Comparison of ENCODE assay signal across 25 cellular contexts in genomic region chr2:182982934-182983333, GRCh38. TPM values are rescaled to one million over a fixed set of nuclear protein-coding genes. Genes with fewer than 3 reads are reported as not detected.
DNase-seq lines count a peak whose midpoint lies in the region; ATAC-seq, FAIRE-seq and TF ChIP-seq lines count a peak whose summit lies in the region.
"Had no signal": no experiment of that assay in that cellular context is flagged by ENCODE, and none has a peak within 500 bp of the region (broad histone marks: within the 10 kb centered on the region; RNA-seq: fewer than 3 reads in every experiment).

No MANE protein-coding gene starts in this region.

- TF ChIP-seq EP300 in K562 (IDR thresholded peaks at IDR 0.05; ENCODE audit: low read length): no peak

- H3K9me1 ChIP-seq in IMR-90 (ENCODE audit: insufficient read depth, low read length) (no peaks in the 10 kb centered on the region), K562 (ENCODE audit: control insufficient read depth, insufficient read depth, low read length) (no peaks in the 10 kb centered on the region)

- no peak overlapping the region for H3K27ac Mint-ChIP-seq in neural progenitor cell
- H3K27ac Mint-ChIP-seq: CD14-positive monocyte; CD4-positive, alpha-beta T cell had no signal

- dilution Hi-C loops in IMR-90 (cut with HindIII; ENCODE audit: low sequenced_read_pairs, unreplicated experiment): no loop called here

- no CpG with 5 or more reads among the region's 2 CpGs for WGBS in IMR-90 (ENCODE audit: extremely low coverage in 2 of 2, insufficient read length in 1 of 2), 2 experiments
- 43% methylated on average over 2 of the region's 2 CpGs for WGBS in K562 (ENCODE audit: insufficient coverage, low coverage, missing lambda C conversion rate)
- 56 to 71% (median 63%) methylated on average over 2 of the region's 2 CpGs for WGBS in spleen, 5 donors

- no peak overlapping the region for H4K8ac ChIP-seq in IMR-90 (ENCODE audit: low read depth in 2 of 2, low read length in 2 of 2)

- TF ChIP-seq RAD21 in IMR-90 (IDR thresholded peaks at IDR 0.05; ENCODE audit: low read length) (no peak), K562 (CRISPR knock-in tag; conservative IDR thresholded peaks at IDR 0.05 in 1 of 2, IDR thresholded peaks at IDR 0.05 in 1 of 2) (no peak)

- in situ Hi-C loops in IMR-90 (cut with MboI; ENCODE audit: low sequenced_read_pairs): loop anchor here (10.0 kb wide), 1 partner anchor 218 kb away; no protein-coding TSS in a partner anchor
- in situ Hi-C loops in K562 (cut with MboI): loop anchor here (10.0 kb wide), 1 partner anchor 218 kb away; no protein-coding TSS in a partner anchor

- no peak overlapping the region for H4K91ac ChIP-seq in IMR-90 (ENCODE audit: insufficient read depth, low read depth, low read length)

- no peak overlapping the region for H3K18ac ChIP-seq in IMR-90 (ENCODE audit: low read depth, low read length)

- H3K4me3 ChIP-seq in cardiac muscle cell (no peak overlapping the region), right atrium auricular region (no peak overlapping the region), IMR-90 (ENCODE audit: insufficient read depth, low read depth, low read length) (no peak overlapping the region), K562 (no peak overlapping the region), thoracic aorta (no peak overlapping the region), neural progenitor cell (no peak overlapping the region), spleen (no peak overlapping the region)
- H3K4me3 ChIP-seq: BLaER1 treated with 17β-estradiol and CSF1 and Interleukin-3, amounts not matched to agents 10 nM and 100 nM had no signal

- H3K14ac ChIP-seq in IMR-90 (replicated peaks; ENCODE audit: low read depth, low read length): no peak overlapping the region

- H3K36me3 ChIP-seq in cardiac muscle cell (peaks cover 60% of the 10 kb centered on the region), right atrium auricular region (peaks cover 29% of the 10 kb centered on the region), IMR-90 (ENCODE audit: control insufficient read depth, insufficient read depth, low read length) (peaks cover 26% of the 10 kb centered on the region), K562 (ENCODE audit: control insufficient read depth, insufficient read depth, low read length) (peaks cover 74% of the 10 kb centered on the region), thoracic aorta (peaks cover 10% of the 10 kb centered on the region), neural progenitor cell (peaks cover 21% of the 10 kb centered on the region), spleen (peaks cover 0 to 32% (median 2%) of the 10 kb centered on the region in 6 donors)
- H3K36me3 ChIP-seq: BLaER1 treated with 17β-estradiol and CSF1 and Interleukin-3, amounts not matched to agents 10 nM and 100 nM had no signal

- H4K20me1 ChIP-seq in IMR-90 (ENCODE audit: insufficient read depth, low read length): no peaks in the 10 kb centered on the region
- H4K20me1 ChIP-seq in K562 (replicated peaks; ENCODE audit: control insufficient read depth, insufficient read depth, low read length): no peaks in the 10 kb centered on the region
- no peaks in the 10 kb centered on the region for H4K20me1 ChIP-seq in neural progenitor cell (ENCODE audit: low read depth)
- H4K20me1 ChIP-seq: BLaER1 treated with 17β-estradiol and CSF1 and Interleukin-3, amounts not matched to agents 10 nM and 100 nM had no signal

- H3K36me3 Mint-ChIP-seq in neural progenitor cell: peaks cover 18% of the 10 kb centered on the region
- H3K36me3 Mint-ChIP-seq: CD14-positive monocyte had no signal

- H3K4me1 ChIP-seq in cardiac muscle cell (ENCODE audit: low read depth) (no peaks in the 10 kb centered on the region), right atrium auricular region (no peaks in the 10 kb centered on the region), IMR-90 (ENCODE audit: control insufficient read depth, insufficient read depth, low read length) (no peaks in the 10 kb centered on the region), K562 (replicated peaks in 1 of 2; ENCODE audit: control insufficient read depth in 2 of 2, insufficient read depth in 2 of 2, low read length in 2 of 2) (no peaks in the 10 kb centered on the region), thoracic aorta (ENCODE audit: control insufficient read depth in 1 of 2, low read depth in 2 of 2) (no peaks in the 10 kb centered on the region), neural progenitor cell (no peaks in the 10 kb centered on the region), spleen (no peaks in the 10 kb centered on the region)
- H3K4me1 ChIP-seq: BE2C; BLaER1 treated with 17β-estradiol and CSF1 and Interleukin-3, amounts not matched to agents 10 nM and 100 nM had no signal

- H3K79me2 ChIP-seq in K562 (ENCODE audit: control insufficient read depth, insufficient read depth, low read length) (no peaks in the 10 kb centered on the region), neural progenitor cell (ENCODE audit: low read depth) (no peaks in the 10 kb centered on the region)

- no peak overlapping the region for H2BK20ac ChIP-seq in IMR-90 (ENCODE audit: low read depth, low read length)

- H3K4ac ChIP-seq in IMR-90 (ENCODE audit: low read depth, low read length): no peak overlapping the region

- H3K4me2 ChIP-seq in IMR-90 (ENCODE audit: low read depth, low read length) (no peak overlapping the region), K562 (ENCODE audit: insufficient read depth, low read length) (no peak overlapping the region), neural progenitor cell (no peak overlapping the region)
- H3K4me2 ChIP-seq: BLaER1 treated with 17β-estradiol and CSF1 and Interleukin-3, amounts not matched to agents 10 nM and 100 nM had no signal

- no peak for TF ChIP-seq CTCF in cardiac muscle cell (IDR thresholded peaks at IDR 0.05; ENCODE audit: low read depth, low read length)
- TF ChIP-seq CTCF in right atrium auricular region (IDR thresholded peaks at IDR 0.05): no peak
- TF ChIP-seq CTCF in IMR-90 (conservative IDR thresholded peaks at IDR 0.05; ENCODE audit: low read depth, low read length): no peak
- no peak for TF ChIP-seq CTCF in K562 (IDR thresholded peaks at IDR 0.05 in 2 of 3, conservative IDR thresholded peaks at IDR 0.05 in 1 of 3; ENCODE audit: insufficient read depth in 2 of 3, low read depth in 1 of 3, low read length in 3 of 3)
- no peak for TF ChIP-seq CTCF in thoracic aorta (IDR thresholded peaks at IDR 0.05)
- TF ChIP-seq CTCF in neural progenitor cell (IDR thresholded peaks at IDR 0.05): no peak
- no peak for TF ChIP-seq CTCF in spleen (IDR thresholded peaks at IDR 0.05 in 8 of 11, conservative IDR thresholded peaks at IDR 0.05 in 3 of 11)

- DNase-seq in cardiac muscle cell (ENCODE audit: low read depth in 1 of 2, low spot score in 1 of 2) (no peak), right atrium auricular region (ENCODE audit: low spot score) (no peak), IMR-90 (no peak), K562 (ENCODE audit: extremely low read depth in 1 of 4, low spot score in 3 of 4) (no peak), thoracic aorta (ENCODE audit: low spot score) (no peak), neural progenitor cell (ENCODE audit: low spot score) (no peak), frontal cortex (ENCODE audit: low spot score in 2 of 2) (no peak), spleen (no peak)
- DNase-seq: ACHN; AML-193; BE2C; CD4-positive, alpha-beta T cell; CD8-positive, alpha-beta memory T cell; DMS 273 treated with DMSO at 0.1 percent for 48 hours; DMS79; EL; GOT3; H9 had no signal

- TF ChIP-seq POLR2A in IMR-90 (IDR thresholded peaks at IDR 0.05; ENCODE audit: low read depth, low read length) (no peak), K562 (conservative IDR thresholded peaks at IDR 0.05) (no peak), spleen (IDR thresholded peaks at IDR 0.05) (no peak)

- H2AK5ac ChIP-seq in IMR-90 (ENCODE audit: low read depth, low read length): no peak overlapping the region

- no peak overlapping the region for H2BK5ac ChIP-seq in IMR-90 (ENCODE audit: low read depth, low read length, poor library complexity, severe bottlenecking)

- peaks cover 46% of the 10 kb centered on the region for H3F3A ChIP-seq in neural progenitor cell (ENCODE audit: low read depth)

- H2AFZ ChIP-seq in IMR-90 (replicated peaks; ENCODE audit: low read length, poor library complexity): no peak overlapping the region
- H2AFZ ChIP-seq in K562 (ENCODE audit: low read depth, low read length): no peak overlapping the region
- H2AFZ ChIP-seq in neural progenitor cell (replicated peaks): no peak overlapping the region

- CTCF ChIA-PET in IMR-90 (lab: Yijun Ruan, JAX): no interaction called here
- CTCF ChIA-PET in K562 (lab: Yijun Ruan, JAX; ENCODE audit: low intra/inter-chr PET ratio): no interaction called here

- H2BK15ac ChIP-seq in IMR-90 (ENCODE audit: low read depth, low read length): no peak overlapping the region

- H3K27me3 ChIP-seq in cardiac muscle cell (no peaks in the 10 kb centered on the region), right atrium auricular region (no peaks in the 10 kb centered on the region), IMR-90 (ENCODE audit: control insufficient read depth, insufficient read depth, low read length) (no peaks in the 10 kb centered on the region), K562 (ENCODE audit: control insufficient read depth in 2 of 2, insufficient read depth in 2 of 2, low read length in 2 of 2) (no peaks in the 10 kb centered on the region), thoracic aorta (replicated peaks; ENCODE audit: insufficient read depth) (no peaks in the 10 kb centered on the region), neural progenitor cell (no peaks in the 10 kb centered on the region), spleen (replicated peaks in 1 of 7) (no peaks in the 10 kb centered on the region)
- H3K27me3 ChIP-seq: BE2C; BLaER1 treated with 17β-estradiol and CSF1 and Interleukin-3, amounts not matched to agents 10 nM and 100 nM had no signal

- no peak overlapping the region for H3K23ac ChIP-seq in IMR-90 (ENCODE audit: low read depth, low read length)

- no peaks in the 10 kb centered on the region for H3K27me3 Mint-ChIP-seq in neural progenitor cell (ENCODE audit: insufficient read depth, low read depth)
- H3K27me3 Mint-ChIP-seq: CD4-positive, alpha-beta T cell; CD8-positive, alpha-beta memory T cell had no signal

- POLR2A ChIA-PET in IMR-90 (lab: Charles Lee; ENCODE audit: unreplicated experiment): no interaction called here
- POLR2A ChIA-PET in K562 (lab: Yijun Ruan, JAX): no interaction called here

- H4K5ac ChIP-seq in IMR-90 (ENCODE audit: low read depth, low read length): no peak overlapping the region

- FAIRE-seq in K562 (lab: Jason Lieb, UNC): no peak
- FAIRE-seq in frontal cortex (lab: Jason Lieb, UNC): no peak
- FAIRE-seq: A204.1, D721Med, GM12892 had no signal

- H3K4me3 Mint-ChIP-seq in neural progenitor cell: no peak overlapping the region
- H3K4me3 Mint-ChIP-seq: CD14-positive monocyte; CD4-positive, alpha-beta T cell; CD8-positive, alpha-beta memory T cell; H9 had no signal

- no peak overlapping the region for H2BK120ac ChIP-seq in IMR-90 (ENCODE audit: low read depth, low read length)

- H3K4me1 Mint-ChIP-seq in neural progenitor cell: no peaks in the 10 kb centered on the region
- H3K4me1 Mint-ChIP-seq: CD14-positive monocyte; CD8-positive, alpha-beta memory T cell; H9 had no signal

- H3K27ac ChIP-seq in cardiac muscle cell (peak overlapping the region; percentile 71), right atrium auricular region (peak overlapping the region in 1 of 2 donors; percentile 20), IMR-90 (ENCODE audit: insufficient read depth, low read length) (no peak overlapping the region), K562 (ENCODE audit: extremely low read depth, low read depth, low read length) (no peak overlapping the region), thoracic aorta (peak overlapping the region; percentile 4 to 44), neural progenitor cell (no peak overlapping the region), spleen (no peak overlapping the region)
- H3K27ac ChIP-seq: 22Rv1; BLaER1 treated with 17β-estradiol and CSF1 and Interleukin-3, amounts not matched to agents 10 nM and 100 nM had no signal

- H3K9me3 ChIP-seq in cardiac muscle cell (ENCODE audit: low read depth): no peaks in the 10 kb centered on the region
- no peaks in the 10 kb centered on the region for H3K9me3 ChIP-seq in right atrium auricular region
- H3K9me3 ChIP-seq in IMR-90 (ENCODE audit: control insufficient read depth, insufficient read depth, low read length): no peaks in the 10 kb centered on the region
- no peaks in the 10 kb centered on the region for H3K9me3 ChIP-seq in K562 (replicated peaks; ENCODE audit: control insufficient read depth, insufficient read depth, low read depth, low read length)
- no peaks in the 10 kb centered on the region for H3K9me3 ChIP-seq in thoracic aorta
- H3K9me3 ChIP-seq in neural progenitor cell (ENCODE audit: low read depth): no peaks in the 10 kb centered on the region
- H3K9me3 ChIP-seq in spleen: no peaks in the 10 kb centered on the region
- H3K9me3 ChIP-seq: BE2C; BLaER1 treated with 17β-estradiol and CSF1 and Interleukin-3, amounts not matched to agents 10 nM and 100 nM had no signal

- H3K9ac ChIP-seq in IMR-90 (ENCODE audit: low read depth, low read length) (no peak overlapping the region), K562 (ENCODE audit: insufficient read depth in 1 of 2, low read depth in 2 of 2, low read length in 2 of 2) (no peak overlapping the region), neural progenitor cell (no peak overlapping the region)
- H3K9ac ChIP-seq: BLaER1 treated with 17β-estradiol and CSF1 and Interleukin-3, amounts not matched to agents 10 nM and 100 nM had no signal

- H3K79me1 ChIP-seq in IMR-90 (ENCODE audit: low read depth in 1 of 2, low read length in 2 of 2): peaks cover 0 to 4% of the 10 kb centered on the region in 2 experiments; a peak in 1 of 4 replicates

- intact Hi-C loops in IMR-90 (cut with micrococcal nuclease) (no loop called here), K562 (cut with micrococcal nuclease) (loop anchor here (5.0 kb wide), 2 partner anchors 116 to 221 kb away; partner anchors contain the start of gene FRZB), spleen (cut with DNase I; ENCODE audit: low total_unique reads) (loop anchor here (10.0 kb wide), 1 partner anchor 218 kb away; no protein-coding TSS in a partner anchor)

- no peak for ATAC-seq in IMR-90 (ENCODE audit: low read depth)
- 0 out of 3 replicates have a peak, but pooled peaks have one; percentile 19 for ATAC-seq in K562
- ATAC-seq in thoracic aorta (ENCODE audit: insufficient number of reproducible peaks, low FRiP score, low read depth): no peak
- ATAC-seq: HCT116 had no signal

- BruUV-seq in IMR-90 (replicated peaks; lab: Mats Ljungman, UMichigan): no TSS peak
- BruUV-seq in K562 (replicated peaks; lab: Mats Ljungman, UMichigan): no TSS peak

- no peak overlapping the region for H3K56ac ChIP-seq in IMR-90 (ENCODE audit: extremely low read depth, insufficient read depth, low read length)

- H3K9me3 Mint-ChIP-seq in neural progenitor cell: no peaks in the 10 kb centered on the region
- H3K9me3 Mint-ChIP-seq: CD14-positive monocyte; CD4-positive, alpha-beta T cell; CD8-positive, alpha-beta memory T cell; H9 had no signal

- no peak overlapping the region for H2AK9ac ChIP-seq in IMR-90 (replicated peaks; ENCODE audit: low read depth, low read length, poor library complexity)

RNA-seq across cellular contexts. Expression of gene NCKAP1, which starts 55.3 kb away (rescaled TPM):
- 90.4 and 91.4 TPM in 2 replicates for total RNA-seq in cardiac muscle cell
- 81.7 and 102 TPM in 2 replicates for polyA plus RNA-seq in cardiac muscle cell
- 100 to 1,000 TPM; 107 to 113 TPM for total RNA-seq in right atrium auricular region
- total RNA-seq in IMR-90 (2012; rRNA removed): 160 and 188 TPM in 2 replicates
- 63.5 and 91.1 TPM in 2 replicates for polyA plus RNA-seq in IMR-90 (2012; rRNA removed)
- 14.3 and 16.6 TPM in 2 replicates for polyA plus RNA-seq in IMR-90 (2012; cell fraction: cytosol; rRNA removed)
- 5.6 and 63.7 TPM in 2 replicates for polyA plus RNA-seq in IMR-90 (2012; cell fraction: nucleus; rRNA removed; ENCODE audit: low replicate concordance)
- 95.8 and 462 TPM in 2 replicates for total RNA-seq in K562 (2011; cell fraction: chromatin; rRNA removed; ENCODE audit: low replicate concordance)
- 43.0 and 60.9 TPM in 2 replicates for total RNA-seq in K562 (2011; cell fraction: nucleolus; rRNA removed)
- 111 and 144 TPM in 2 replicates for total RNA-seq in K562 (2011; cell fraction: nucleoplasm; rRNA removed)
- 39.7 and 43.9 TPM in 2 replicates for total RNA-seq in K562 (2014; rRNA removed)
- 120 and 136 TPM in 2 replicates for total RNA-seq in K562 (2014; rRNA removed; fragmentation: Illumina TruSeq; extraction: Trizol)
- total RNA-seq in K562 (2015; rRNA removed; fragmentation: Illumina TruSeq; extraction: Trizol): 91.0 and 99.2 TPM in 2 replicates
- 86.6 and 88.7 TPM in 2 replicates for total RNA-seq in K562 (2021)
- polyA plus RNA-seq in K562 (2011; rRNA removed): 120 and 153 TPM in 2 replicates
- polyA plus RNA-seq in K562 (2011; cell fraction: cytosol; rRNA removed): 39.5 and 56.7 TPM in 2 replicates
- polyA plus RNA-seq in K562 (2011; cell fraction: nucleus; rRNA removed): 70.5 and 141 TPM in 2 replicates
- polyA plus RNA-seq in K562 (2012): 60.8 and 92.5 TPM in 2 replicates
- polyA plus RNA-seq in K562 (2014; fragmentation: Illumina TruSeq; extraction: Trizol): 78.2 and 89.6 TPM in 2 replicates
- polyA plus RNA-seq in K562 (2014; fragmentation: Nextera tagmentation; extraction: Ambion mirVana): 10 to 100 TPM; 34.0 to 35.1 TPM
- polyA plus RNA-seq in K562 (2014; rRNA removed): 56.7 and 60.5 TPM in 2 replicates
- 194 and 201 TPM in 2 replicates for polyA minus RNA-seq in K562 (2011; rRNA and poly(A)+ RNA removed)
- 31.1 and 55.4 TPM in 2 replicates for polyA minus RNA-seq in K562 (2011; cell fraction: cytosol; rRNA and poly(A)+ RNA removed)
- 74.7 and 132 TPM in 2 replicates for polyA minus RNA-seq in K562 (2011; cell fraction: nucleus; rRNA and poly(A)+ RNA removed)
- total RNA-seq in thoracic aorta: 100 to 1,000 TPM; 116 to 159 TPM
- 119 and 164 TPM in 2 replicates for total RNA-seq in neural progenitor cell (ENCODE audit: low replicate concordance)
- total RNA-seq in frontal cortex: 143 TPM
- 10 to 100 TPM; 40.1 to 62.5 (median 58.4) TPM for total RNA-seq in spleen
- 10 to 100 TPM in 1 of 3 donors, 1 to 10 TPM in 2; 8.9 to 13.3 (median 9.4) TPM for polyA plus RNA-seq in spleen
- polyA plus RNA-seq: CD14-positive monocyte had no signal

Comparison
In these comparisons a context has a peak if more than half of its experiments do, and no peak if none do; other contexts are left out.
1. H3K27ac ChIP-seq: peak in cardiac muscle cell (single experiment) and thoracic aorta (2 of 2); none in IMR-90 (single experiment), K562 (single experiment), neural progenitor cell (single experiment) and spleen (0 of 8).